8 cellular contexts compared by ENCODE assay signal in the genomic region with DNA sequence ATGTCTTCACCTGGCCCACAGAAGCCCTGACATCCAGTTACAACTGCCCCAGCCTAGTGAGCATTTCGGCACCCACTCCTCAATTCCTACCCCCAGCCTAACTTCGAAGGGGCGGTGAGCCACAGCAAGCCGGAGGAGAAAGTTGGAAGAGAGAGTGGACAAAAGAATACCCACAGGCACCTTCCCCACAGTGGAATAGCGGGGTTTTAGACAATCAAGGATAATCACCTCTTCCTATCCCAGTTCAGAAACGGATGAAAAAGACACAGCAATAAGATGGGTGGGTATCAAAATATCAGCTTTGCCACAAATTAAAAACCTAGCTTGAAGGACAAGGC. TPM values are rescaled to one million over a fixed set of nuclear protein-coding genes. Genes with fewer than 3 reads are reported as not detected.
A peak's percentile ranks its signal among the peaks of the same experiment; 100 is the strongest.
DNase-seq lines count a peak whose midpoint lies in the region; ATAC-seq, FAIRE-seq and TF ChIP-seq lines count a peak whose summit lies in the region.

No MANE protein-coding gene starts in this region.

- no peak for TF ChIP-seq POLR2A in upper lobe of left lung (IDR thresholded peaks at IDR 0.05)

- H3K9me3 ChIP-seq in left ventricle myocardium inferior (replicated peaks) (no peaks in the 10 kb centered on the region), astrocyte (ENCODE audit: insufficient read depth, low read depth, low read length) (no peaks in the 10 kb centered on the region), upper lobe of left lung (no peaks in the 10 kb centered on the region), mucosa of descending colon (no peaks in the 10 kb centered on the region)

- H3K4me1 ChIP-seq in left ventricle myocardium inferior (peaks cover 51% of the 10 kb centered on the region), astrocyte (ENCODE audit: insufficient read depth, low read length) (peaks cover 22% of the 10 kb centered on the region), upper lobe of left lung (peaks cover 16 to 37% (median 32%) of the 10 kb centered on the region in 4 donors), mucosa of descending colon (ENCODE audit: low read depth) (peaks cover 18% of the 10 kb centered on the region)

- DNase-seq in left ventricle myocardium inferior = no peak
- DNase-seq in left ventricle myocardium superior = no peak
- DNase-seq in astrocyte (ENCODE audit: low read depth) = no peak
- no peak for DNase-seq in memory B cell (ENCODE audit: low spot score in 2 of 2)
- DNase-seq in upper lobe of left lung = no peak
- DNase-seq in mucosa of descending colon = no peak

- WGBS in upper lobe of left lung, 2 donors = 87 to 89% methylated on average over 6 of the region's 6 CpGs

- H3K36me3 ChIP-seq in left ventricle myocardium inferior (peaks cover 26% of the 10 kb centered on the region), astrocyte (ENCODE audit: insufficient read depth, low read length) (peaks cover 19% of the 10 kb centered on the region), upper lobe of left lung (peaks cover 3 to 19% (median 8%) of the 10 kb centered on the region in 4 donors), mucosa of descending colon (ENCODE audit: low read depth) (no peaks in the 10 kb centered on the region)

- peaks cover 33% of the 10 kb centered on the region for H3K79me2 ChIP-seq in astrocyte (ENCODE audit: insufficient read depth, low read length)

- peak overlapping the region; percentile 61 for H2AFZ ChIP-seq in astrocyte (ENCODE audit: low read depth, low read length)

- peaks cover 23% of the 10 kb centered on the region for H3K36me3 Mint-ChIP-seq in astrocyte (ENCODE audit: low read depth, unreplicated experiment)
- H3K36me3 Mint-ChIP-seq in memory B cell = peaks cover 20% of the 10 kb centered on the region

- FAIRE-seq in astrocyte (lab: Jason Lieb, UNC) = no peak

- no peaks in the 10 kb centered on the region for H3K9me3 Mint-ChIP-seq in astrocyte (ENCODE audit: unreplicated experiment)
- H3K9me3 Mint-ChIP-seq in memory B cell = no peaks in the 10 kb centered on the region

- H3K4me1 Mint-ChIP-seq in astrocyte (ENCODE audit: low read depth, unreplicated experiment) (peaks cover 23% of the 10 kb centered on the region), memory B cell (peaks cover 43% of the 10 kb centered on the region)

- H3K27me3 Mint-ChIP-seq in astrocyte (ENCODE audit: low read depth, unreplicated experiment) (no peaks in the 10 kb centered on the region), memory B cell (no peaks in the 10 kb centered on the region)

- H3K27ac ChIP-seq in left ventricle myocardium inferior (replicated peaks) (peak overlapping the region; percentile 95), astrocyte (ENCODE audit: low read depth, low read length) (no peak overlapping the region), upper lobe of left lung (peak overlapping the region in 1 of 4 donors; percentile 70)

- no peak for TF ChIP-seq CTCF in left ventricle myocardium inferior (IDR thresholded peaks at IDR 0.05; ENCODE audit: borderline replicate concordance)
- no peak for TF ChIP-seq CTCF in astrocyte (IDR thresholded peaks at IDR 0.05; ENCODE audit: insufficient read depth, low read depth, low read length)
- TF ChIP-seq CTCF in upper lobe of left lung (IDR thresholded peaks at IDR 0.05) = no peak
- TF ChIP-seq CTCF in mucosa of descending colon (IDR thresholded peaks at IDR 0.05) = no peak

- ATAC-seq in left ventricle myocardium superior (no peak), memory B cell (ENCODE audit: low read depth) (no peak), upper lobe of left lung (ENCODE audit: low FRiP score in 2 of 2) (no peak), mucosa of descending colon (no peak), HG03108 (IDR thresholded peaks at IDR 0.05; ENCODE audit: unreplicated experiment) (no peak)
- no peak for ATAC-seq in activated CD4-positive, CD25-positive, alpha-beta regulatory T cell treated with anti-CD3 and anti-CD28 coated beads, Interleukin-2, amount 50 U/mL, for 24 hours

- no peak for TF ChIP-seq EP300 in upper lobe of left lung (IDR thresholded peaks at IDR 0.05)

- H3K4me3 Mint-ChIP-seq in astrocyte (ENCODE audit: unreplicated experiment) = peak overlapping the region; percentile 84
- peak overlapping the region; percentile 90 for H3K4me3 Mint-ChIP-seq in memory B cell

- peaks cover 31% of the 10 kb centered on the region for H4K20me1 ChIP-seq in astrocyte (ENCODE audit: insufficient read depth, low read length)

- peak overlapping the region; percentile 99 for H3K4me3 ChIP-seq in left ventricle myocardium inferior
- peak overlapping the region; percentile 53 for H3K4me3 ChIP-seq in astrocyte (ENCODE audit: insufficient read depth, low read depth, low read length)
- peak overlapping the region in 3 of 4 donors; percentile 84 to 100 (median 86) for H3K4me3 ChIP-seq in upper lobe of left lung
- H3K4me3 ChIP-seq in mucosa of descending colon = no peak overlapping the region

- no peaks in the 10 kb centered on the region for H3K27me3 ChIP-seq in left ventricle myocardium inferior (ENCODE audit: low read depth)
- no peaks in the 10 kb centered on the region for H3K27me3 ChIP-seq in astrocyte (ENCODE audit: insufficient read depth, low read length)
- no peaks in the 10 kb centered on the region for H3K27me3 ChIP-seq in upper lobe of left lung

- H3K4me2 ChIP-seq in astrocyte (ENCODE audit: low read length) = peak overlapping the region; percentile 88

- H3K27ac Mint-ChIP-seq in astrocyte (ENCODE audit: unreplicated experiment) (peak overlapping the region; percentile 41), memory B cell (peak overlapping the region; percentile 31)

- H3K9ac ChIP-seq in astrocyte (ENCODE audit: low read length) = peak overlapping the region; percentile 74

- intact Hi-C loops in left ventricle myocardium inferior (cut with micrococcal nuclease) (no loop called here), left ventricle myocardium superior (cut with micrococcal nuclease) (no loop called here), mucosa of descending colon (cut with DNase I, micrococcal nuclease) (no loop called here)

RNA-seq across cellular contexts. Expression of gene LSS, which starts 1.3 kb away (rescaled TPM):
- 52.0 TPM for total RNA-seq in left ventricle myocardium inferior
- total RNA-seq in left ventricle myocardium superior = 58.3 TPM
- 58.1 and 83.2 TPM in 2 replicates for total RNA-seq in astrocyte
- 100 to 1,000 TPM in 5 of 6 donors, 10 to 100 TPM in 1; 71.7 to 266 (median 135) TPM for total RNA-seq in upper lobe of left lung
- 10 to 100 TPM; 72.6 to 84.8 (median 81.1) TPM for total RNA-seq in mucosa of descending colon

RNA-seq across cellular contexts. Expression of gene SPATC1L, which starts 45.6 kb away (rescaled TPM):
- 7.0 TPM for total RNA-seq in left ventricle myocardium inferior
- 12.0 TPM for total RNA-seq in left ventricle myocardium superior
- total RNA-seq in astrocyte = 15.8 and 17.8 TPM in 2 replicates
- total RNA-seq in upper lobe of left lung = 10 to 100 TPM in 3 of 6 donors, 1 to 10 TPM in 2, under 1 TPM in 1; 0.91 to 22.0 (median 7.2) TPM
- 10 to 100 TPM in 1 of 3 donors, 1 to 10 TPM in 2; 4.6 to 10.9 (median 4.6) TPM for total RNA-seq in mucosa of descending colon

RNA-seq across cellular contexts. Expression of gene MCM3AP, which starts 55.5 kb away (rescaled TPM):
- total RNA-seq in left ventricle myocardium inferior = 58.8 TPM
- total RNA-seq in left ventricle myocardium superior = 62.9 TPM
- total RNA-seq in astrocyte = 84.2 and 86.7 TPM in 2 replicates
- 100 to 1,000 TPM in 2 of 6 donors, 10 to 100 TPM in 4; 93.3 to 226 (median 98.4) TPM for total RNA-seq in upper lobe of left lung
- total RNA-seq in mucosa of descending colon = 100 to 1,000 TPM in 1 of 3 donors, 10 to 100 TPM in 2; 90.9 to 109 (median 98.1) TPM

RNA-seq across cellular contexts. Expression of gene YBEY, which starts 56.2 kb away (rescaled TPM):
- total RNA-seq in left ventricle myocardium inferior (17.1 TPM), left ventricle myocardium superior (18.3 TPM), astrocyte (13.5 and 16.8 TPM in 2 replicates), upper lobe of left lung (10 to 100 TPM in 4 of 6 donors, 1 to 10 TPM in 2; 7.7 to 26.2 (median 10.8) TPM), mucosa of descending colon (10 to 100 TPM; 10.5 to 20.8 (median 17.1) TPM)
